In the genomic region with DNA sequence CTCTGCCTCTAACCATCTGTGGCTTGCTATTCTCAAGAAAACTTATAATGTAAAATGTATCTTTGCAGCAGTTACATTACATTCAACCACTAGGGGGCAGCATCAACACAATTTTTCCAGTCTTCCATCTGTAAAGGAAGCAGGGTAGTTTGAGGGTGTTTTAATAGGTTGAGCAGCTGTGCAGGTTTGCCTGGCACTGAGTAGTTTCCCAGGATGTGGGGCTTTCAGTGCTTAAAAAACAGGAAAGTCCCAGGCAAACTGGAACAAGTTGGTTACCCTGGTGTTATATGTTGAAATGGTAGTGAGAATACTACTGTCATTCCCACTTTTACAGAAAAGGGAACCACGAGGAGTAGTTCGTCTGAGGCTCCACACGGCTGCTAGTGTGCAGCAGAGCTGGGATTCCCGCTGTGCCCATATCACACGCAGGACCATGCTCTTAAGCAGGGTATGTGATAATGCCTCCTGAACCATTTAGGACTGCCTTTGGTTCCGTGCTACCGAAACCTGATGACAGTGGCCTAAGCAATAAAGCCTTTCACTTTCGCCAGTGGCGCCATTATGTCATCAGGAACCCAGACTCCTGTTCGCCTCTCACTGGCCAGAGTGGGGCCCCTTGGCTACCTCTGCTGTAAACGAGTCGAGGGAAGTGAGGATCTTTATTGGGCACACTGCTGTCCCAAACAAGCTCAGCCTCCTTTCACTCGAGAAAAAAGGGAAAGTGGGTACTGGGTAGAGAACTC, we compare ENCODE assay signal across 8 cellular contexts.
DNase-seq lines count a peak whose midpoint lies in the region; ATAC-seq, FAIRE-seq and TF ChIP-seq lines count a peak whose summit lies in the region.

No MANE protein-coding gene starts in this region.

- H3K27ac Mint-ChIP-seq in activated CD4-positive, alpha-beta T cell treated with anti-CD3 and anti-CD28 coated beads for 36 hours, result no peak overlapping the region

- POLR2A ChIA-PET in activated CD4-positive, alpha-beta T cell treated with anti-CD3 and anti-CD28 coated beads for 36 hours (lab: Charles Lee), result no interaction called here
- POLR2A ChIA-PET in K562 (lab: Yijun Ruan, JAX), result interaction anchor here (1.2 kb wide), 1 partner anchor 8 kb away, joined by 4 read pairs; no protein-coding TSS in a partner anchor

- no peaks in the 10 kb centered on the region for H3K79me2 ChIP-seq in K562 (ENCODE audit: control insufficient read depth, insufficient read depth, low read length)

- FAIRE-seq in K562 (lab: Jason Lieb, UNC), result peak; percentile 93

- H3K9me3 Mint-ChIP-seq in activated CD4-positive, alpha-beta T cell treated with anti-CD3 and anti-CD28 coated beads for 36 hours (ENCODE audit: low read depth), result peaks cover 3% of the 10 kb centered on the region

- H3K4me3 Mint-ChIP-seq in activated CD4-positive, alpha-beta T cell treated with anti-CD3 and anti-CD28 coated beads for 36 hours, result no peak overlapping the region

- no peaks in the 10 kb centered on the region for H4K20me1 ChIP-seq in K562 (replicated peaks; ENCODE audit: control insufficient read depth, insufficient read depth, low read length)

- peak; percentile 48 for ATAC-seq in activated CD4-positive, alpha-beta T cell treated with anti-CD3 and anti-CD28 coated beads for 36 hours
- peak; percentile 62 for ATAC-seq in HG02623 (IDR thresholded peaks at IDR 0.05; ENCODE audit: unreplicated experiment)
- peak; percentile 91 for ATAC-seq in SK-N-SH treated with all-trans-retinoic acid at 6 μM for 48 hours
- ATAC-seq in K562, result peak; percentile 92

- no peak for TF ChIP-seq EP300 in K562 (IDR thresholded peaks at IDR 0.05; ENCODE audit: low read length)

- H3K27ac ChIP-seq in K562 (ENCODE audit: extremely low read depth, low read depth, low read length), result no peak overlapping the region

- no peak for TF ChIP-seq POLR2A in K562 (conservative IDR thresholded peaks at IDR 0.05)

- no peaks in the 10 kb centered on the region for H3K9me1 ChIP-seq in K562 (ENCODE audit: control insufficient read depth, insufficient read depth, low read length)

- peak; percentile 70 for DNase-seq in activated CD4-positive, alpha-beta T cell treated with anti-CD3 and anti-CD28 coated beads for 36 hours
- DNase-seq in activated CD4-positive, alpha-beta T cell treated with anti-CD3 and anti-CD28 coated beads for 1 hour, result no peak
- DNase-seq in NCI-H1417 treated with DMSO at 0.1 percent for 48 hours (lab: John Stamatoyannopoulos, UW), result peak; percentile 40
- DNase-seq in K562 (ENCODE audit: extremely low read depth in 1 of 4, low spot score in 3 of 4), result peak; percentile 68 to 85 (median 70)
- peak; percentile 76 for DNase-seq in iPS-NIHi11 (ENCODE audit: low spot score)
- DNase-seq in stimulated activated CD4-positive, alpha-beta T cell treated with anti-CD3 and anti-CD28 coated beads, Interleukin-2, amount 100 ng/mL, for 24 hours, result peak; percentile 43 to 73

- H3K4me3 ChIP-seq in K562, result no peak overlapping the region

- H3K27me3 ChIP-seq in K562 (ENCODE audit: control insufficient read depth in 2 of 2, insufficient read depth in 2 of 2, low read length in 2 of 2), result peaks cover 0 to 18% of the 10 kb centered on the region in 2 experiments; a peak in 3 of 5 replicates

- H3K9me3 ChIP-seq in K562 (replicated peaks; ENCODE audit: control insufficient read depth, insufficient read depth, low read depth, low read length), result no peaks in the 10 kb centered on the region

- no peaks in the 10 kb centered on the region for H3K36me3 ChIP-seq in K562 (ENCODE audit: control insufficient read depth, insufficient read depth, low read length)

- peaks cover 0 to 6% of the 10 kb centered on the region in 2 experiments; a peak in 3 of 5 replicates for H3K4me1 ChIP-seq in K562 (replicated peaks in 1 of 2; ENCODE audit: control insufficient read depth in 2 of 2, insufficient read depth in 2 of 2, low read length in 2 of 2)

- CTCF ChIA-PET in activated CD4-positive, alpha-beta T cell treated with anti-CD3 and anti-CD28 coated beads for 36 hours (lab: Charles Lee), result interaction anchor here (0.6 to 8.2 kb wide), 31 partner anchors 8 to 329 kb away, joined by 3 to 111 read pairs (median 4); a partner anchor contains a TSS
- CTCF ChIA-PET in K562 (lab: Yijun Ruan, JAX; ENCODE audit: low intra/inter-chr PET ratio), result interaction anchor here (0.6 to 1.9 kb wide), 7 partner anchors 71 to 258 kb away, joined by 3 to 10 read pairs (median 3); no protein-coding TSS in a partner anchor

- no peak overlapping the region for H3K9ac ChIP-seq in K562 (ENCODE audit: insufficient read depth in 1 of 2, low read depth in 2 of 2, low read length in 2 of 2)

- BruUV-seq in K562 (replicated peaks; lab: Mats Ljungman, UMichigan), result no TSS peak

- H2AFZ ChIP-seq in K562 (ENCODE audit: low read depth, low read length), result peak overlapping the region; percentile 88

- TF ChIP-seq CTCF in K562 (IDR thresholded peaks at IDR 0.05 in 2 of 3, conservative IDR thresholded peaks at IDR 0.05 in 1 of 3; ENCODE audit: insufficient read depth in 2 of 3, low read depth in 1 of 3, low read length in 3 of 3), result peak; percentile 67 to 90 (median 69)

- H3K27me3 Mint-ChIP-seq in activated CD4-positive, alpha-beta T cell treated with anti-CD3 and anti-CD28 coated beads for 36 hours, result no peaks in the 10 kb centered on the region

- H3K4me1 Mint-ChIP-seq in activated CD4-positive, alpha-beta T cell treated with anti-CD3 and anti-CD28 coated beads for 36 hours, result peaks cover 51% of the 10 kb centered on the region

- intact Hi-C loops in activated CD4-positive, alpha-beta T cell treated with anti-CD3 and anti-CD28 coated beads for 36 hours (cut with DNase I, micrococcal nuclease), result loop anchor here (1.0 to 2.0 kb wide), 4 partner anchors 73 to 257 kb away; a partner anchor contains a TSS
- intact Hi-C loops in K562 (cut with micrococcal nuclease), result loop anchor here (1.0 kb wide), 1 partner anchor 149 kb away; no protein-coding TSS in a partner anchor

- in situ Hi-C loops in K562 (cut with MboI), result no loop called here

- H3K36me3 Mint-ChIP-seq in activated CD4-positive, alpha-beta T cell treated with anti-CD3 and anti-CD28 coated beads for 36 hours (ENCODE audit: low read depth), result peaks cover 2% of the 10 kb centered on the region

- peak; percentile 70 to 87 for TF ChIP-seq RAD21 in K562 (CRISPR knock-in tag; conservative IDR thresholded peaks at IDR 0.05 in 1 of 2, IDR thresholded peaks at IDR 0.05 in 1 of 2)

- 54% methylated on average over 13 of the region's 13 CpGs for WGBS in K562 (ENCODE audit: insufficient coverage, low coverage, missing lambda C conversion rate)

- peak overlapping the region; percentile 44 for H3K4me2 ChIP-seq in K562 (ENCODE audit: insufficient read depth, low read length)

TF ChIP-seq in SK-N-SH treated with all-trans-retinoic acid at 6 μM for 48 hours, 23 proteins besides CTCF, POLR2A, EP300 and RAD21 (continues in another document):
- TF ChIP-seq ZNF565 (CRISPR knock-in tag; conservative IDR thresholded peaks at IDR 0.05; ENCODE audit: low read depth), result no peak
- TF ChIP-seq, protein P1, sequence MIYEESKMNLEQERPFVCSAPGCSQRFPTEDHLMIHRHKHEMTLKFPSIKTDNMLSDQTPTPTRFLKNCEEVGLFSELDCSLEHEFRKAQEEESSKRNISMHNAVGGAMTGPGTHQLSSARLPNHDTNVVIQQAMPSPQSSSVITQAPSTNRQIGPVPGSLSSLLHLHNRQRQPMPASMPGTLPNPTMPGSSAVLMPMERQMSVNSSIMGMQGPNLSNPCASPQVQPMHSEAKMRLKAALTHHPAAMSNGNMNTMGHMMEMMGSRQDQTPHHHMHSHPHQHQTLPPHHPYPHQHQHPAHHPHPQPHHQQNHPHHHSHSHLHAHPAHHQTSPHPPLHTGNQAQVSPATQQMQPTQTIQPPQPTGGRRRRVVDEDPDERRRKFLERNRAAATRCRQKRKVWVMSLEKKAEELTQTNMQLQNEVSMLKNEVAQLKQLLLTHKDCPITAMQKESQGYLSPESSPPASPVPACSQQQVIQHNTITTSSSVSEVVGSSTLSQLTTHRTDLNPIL (CRISPR knock-in tag; IDR thresholded peaks at IDR 0.05; ENCODE audit: low read depth), result no peak
- TF ChIP-seq ZFP30 (CRISPR knock-in tag; IDR thresholded peaks at IDR 0.05), result no peak
- no peak for TF ChIP-seq SNAI2 (CRISPR knock-in tag; IDR thresholded peaks at IDR 0.05)
- no peak for TF ChIP-seq TCF4 (CRISPR knock-in tag; IDR thresholded peaks at IDR 0.05; ENCODE audit: borderline replicate concordance)
- TF ChIP-seq ISL1 (CRISPR knock-in tag; IDR thresholded peaks at IDR 0.05), result no peak

TF ChIP-seq in K562, 482 proteins besides CTCF, POLR2A, EP300 and RAD21 (continues in another document):
- TF ChIP-seq SMARCC2 (IDR thresholded peaks at IDR 0.05; ENCODE audit: low read depth), result no peak
- TF ChIP-seq MCM2 (IDR thresholded peaks at IDR 0.05; ENCODE audit: low read depth), result no peak
- no peak for TF ChIP-seq ZBED1 (IDR thresholded peaks at IDR 0.05)
- TF ChIP-seq, protein P2, sequence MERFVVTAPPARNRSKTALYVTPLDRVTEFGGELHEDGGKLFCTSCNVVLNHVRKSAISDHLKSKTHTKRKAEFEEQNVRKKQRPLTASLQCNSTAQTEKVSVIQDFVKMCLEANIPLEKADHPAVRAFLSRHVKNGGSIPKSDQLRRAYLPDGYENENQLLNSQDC (CRISPR knock-in tag; IDR thresholded peaks at IDR 0.05), result no peak
- peak; percentile 23; the same call in 1 of the 2 replicates for TF ChIP-seq CEBPG (CRISPR knock-in tag; IDR thresholded peaks at IDR 0.05)
- no peak for TF ChIP-seq CEBPG (tag; conservative IDR thresholded peaks at IDR 0.05 in 1 of 2, IDR thresholded peaks at IDR 0.05 in 1 of 2)
- TF ChIP-seq SMC3 (conservative IDR thresholded peaks at IDR 0.05; ENCODE audit: insufficient read depth, low read depth, low read length), result peak; percentile 43
- TF ChIP-seq, protein P3, sequence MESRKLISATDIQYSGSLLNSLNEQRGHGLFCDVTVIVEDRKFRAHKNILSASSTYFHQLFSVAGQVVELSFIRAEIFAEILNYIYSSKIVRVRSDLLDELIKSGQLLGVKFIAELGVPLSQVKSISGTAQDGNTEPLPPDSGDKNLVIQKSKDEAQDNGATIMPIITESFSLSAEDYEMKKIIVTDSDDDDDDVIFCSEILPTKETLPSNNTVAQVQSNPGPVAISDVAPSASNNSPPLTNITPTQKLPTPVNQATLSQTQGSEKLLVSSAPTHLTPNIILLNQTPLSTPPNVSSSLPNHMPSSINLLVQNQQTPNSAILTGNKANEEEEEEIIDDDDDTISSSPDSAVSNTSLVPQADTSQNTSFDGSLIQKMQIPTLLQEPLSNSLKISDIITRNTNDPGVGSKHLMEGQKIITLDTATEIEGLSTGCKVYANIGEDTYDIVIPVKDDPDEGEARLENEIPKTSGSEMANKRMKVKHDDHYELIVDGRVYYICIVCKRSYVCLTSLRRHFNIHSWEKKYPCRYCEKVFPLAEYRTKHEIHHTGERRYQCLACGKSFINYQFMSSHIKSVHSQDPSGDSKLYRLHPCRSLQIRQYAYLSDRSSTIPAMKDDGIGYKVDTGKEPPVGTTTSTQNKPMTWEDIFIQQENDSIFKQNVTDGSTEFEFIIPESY (CRISPR knock-in tag; IDR thresholded peaks at IDR 0.05), result peak; percentile 84
- TF ChIP-seq L3MBTL2 (IDR thresholded peaks at IDR 0.05), result peak; percentile 44
